23 cellular contexts compared by ENCODE assay signal in the genomic region with DNA sequence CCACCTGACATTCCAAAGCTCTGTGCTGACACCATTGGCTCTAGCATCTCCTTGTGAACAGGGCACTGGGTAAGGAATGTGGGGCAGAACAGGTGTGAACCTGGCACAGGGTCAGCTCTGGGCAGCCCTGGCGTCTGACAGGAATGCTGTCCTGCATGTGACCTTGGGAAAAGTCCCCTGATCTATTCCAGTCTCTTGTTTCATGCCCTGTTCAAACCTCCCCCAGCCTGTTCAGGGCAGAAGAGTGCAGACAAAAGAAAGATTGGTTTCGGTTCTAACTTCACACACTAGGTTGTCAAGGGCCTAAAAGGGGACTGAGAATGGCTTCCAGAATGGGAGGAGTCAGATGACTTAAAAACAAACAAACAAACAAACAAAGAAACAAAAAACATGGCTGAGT. TPM values are rescaled to one million over a fixed set of nuclear protein-coding genes. Genes with fewer than 3 reads are reported as not detected.
DNase-seq lines count a peak whose midpoint lies in the region; ATAC-seq, FAIRE-seq and TF ChIP-seq lines count a peak whose summit lies in the region.
"Had no signal": no experiment of that assay in that cellular context is flagged by ENCODE, and none has a peak within 500 bp of the region (broad histone marks: within the 10 kb centered on the region; RNA-seq: fewer than 3 reads in every experiment).

No MANE protein-coding gene starts in this region.

- no peak overlapping the region for H3K4me3 ChIP-seq in lower lobe of right lung
- H3K4me3 ChIP-seq in psoas muscle: no peak overlapping the region
- no peak overlapping the region for H3K4me3 ChIP-seq in CD4-positive, alpha-beta memory T cell (ENCODE audit: low read length in 2 of 2)
- no peak overlapping the region for H3K4me3 ChIP-seq in kidney (ENCODE audit: low read length in 2 of 2)
- H3K4me3 ChIP-seq: K562, PC-9 had no signal

- H3K27me3 Mint-ChIP-seq in CD4-positive, alpha-beta memory T cell: peaks cover 5 to 7% of the 10 kb centered on the region in 2 donors
- H3K27me3 Mint-ChIP-seq in activated CD4-positive, alpha-beta T cell treated with anti-CD3 and anti-CD28 coated beads for 36 hours: no peaks in the 10 kb centered on the region

- no peaks in the 10 kb centered on the region for H3K9me3 Mint-ChIP-seq in CD4-positive, alpha-beta memory T cell
- no peaks in the 10 kb centered on the region for H3K9me3 Mint-ChIP-seq in activated CD4-positive, alpha-beta T cell treated with anti-CD3 and anti-CD28 coated beads for 36 hours (ENCODE audit: low read depth)

- H3K27ac ChIP-seq in lower lobe of right lung: no peak overlapping the region
- peak overlapping the region; percentile 69 for H3K27ac ChIP-seq in psoas muscle
- H3K27ac ChIP-seq in CD4-positive, alpha-beta memory T cell (ENCODE audit: low read depth, low read length): no peak overlapping the region
- H3K27ac ChIP-seq in kidney (ENCODE audit: low read depth in 2 of 2, low read length in 2 of 2): no peak overlapping the region
- H3K27ac ChIP-seq: PC-9, RWPE1 had no signal

- H3K36me3 ChIP-seq in lower lobe of right lung (no peaks in the 10 kb centered on the region), psoas muscle (ENCODE audit: insufficient read depth in 1 of 2, low read depth in 1 of 2) (peaks cover 0 to 100% of the 10 kb centered on the region in 2 donors), kidney (ENCODE audit: control insufficient read depth in 1 of 2, insufficient read depth in 2 of 2, low read length in 2 of 2) (no peaks in the 10 kb centered on the region)
- no peaks in the 10 kb centered on the region for H3K36me3 ChIP-seq in CD4-positive, alpha-beta memory T cell (ENCODE audit: insufficient read depth, low read length)

- POLR2A ChIA-PET in CD4-positive, alpha-beta memory T cell (lab: Charles Lee; ENCODE audit: partially characterized antibody): no interaction called here
- POLR2A ChIA-PET in activated CD4-positive, alpha-beta T cell treated with anti-CD3 and anti-CD28 coated beads for 36 hours (lab: Charles Lee): no interaction called here

- TF ChIP-seq CTCF in lower lobe of right lung (IDR thresholded peaks at IDR 0.05) (no peak), psoas muscle (IDR thresholded peaks at IDR 0.05) (no peak), kidney (IDR thresholded peaks at IDR 0.05; ENCODE audit: borderline replicate concordance, extremely low read depth, insufficient read depth) (no peak)

- intact Hi-C loops in lower lobe of right lung (cut with DNase I): no loop called here
- intact Hi-C loops in psoas muscle (cut with DNase I): no loop called here
- intact Hi-C loops in CD4-positive, alpha-beta memory T cell (cut with micrococcal nuclease): no loop called here
- intact Hi-C loops in activated CD4-positive, alpha-beta T cell treated with anti-CD3 and anti-CD28 coated beads for 36 hours (cut with DNase I, micrococcal nuclease): no loop called here
- intact Hi-C loops in kidney (cut with DNase I): no loop called here

- DNase-seq in NCI-H2196 (lab: John Stamatoyannopoulos, UW; ENCODE audit: unreplicated experiment) (peak; percentile 26), NCI-H2196 treated with DMSO at 0.1 percent for 48 hours (lab: John Stamatoyannopoulos, UW; ENCODE audit: unreplicated experiment) (no peak), lower lobe of right lung (no peak), psoas muscle (no peak), erythroblast (lab: John Stamatoyannopoulos, UW) (no peak), kidney (no peak)
- DNase-seq in CD4-positive, alpha-beta memory T cell: no peak
- DNase-seq in activated CD4-positive, alpha-beta T cell treated with anti-CD3 and anti-CD28 coated beads for 36 hours: no peak
- DNase-seq: 8988T, COR-L47, DMS 273 treated with DMSO at 0.1 percent for 48 hours, DND-41, GOT3, NCI-H1694, NCI-H345, NCI-H524 treated with DMSO at 0.1 percent for 48 hours, SIG-M5 had no signal

- H3K9me3 ChIP-seq in lower lobe of right lung (no peaks in the 10 kb centered on the region), psoas muscle (no peaks in the 10 kb centered on the region), kidney (ENCODE audit: control insufficient read depth in 1 of 2, low read length in 2 of 2) (no peaks in the 10 kb centered on the region)
- no peaks in the 10 kb centered on the region for H3K9me3 ChIP-seq in CD4-positive, alpha-beta memory T cell (ENCODE audit: control insufficient read depth in 1 of 2, low read length in 2 of 2)

- no peak overlapping the region for H3K9ac ChIP-seq in kidney (ENCODE audit: low read length in 2 of 2)

- H3K27me3 ChIP-seq in lower lobe of right lung (ENCODE audit: low read depth) (peaks cover 3% of the 10 kb centered on the region), psoas muscle (ENCODE audit: insufficient read depth in 3 of 3, low read length in 2 of 3) (no peaks in the 10 kb centered on the region)
- H3K27me3 ChIP-seq in CD4-positive, alpha-beta memory T cell (ENCODE audit: insufficient read depth, low read length): no peaks in the 10 kb centered on the region

- no peak overlapping the region for H3K4me3 Mint-ChIP-seq in CD4-positive, alpha-beta memory T cell
- no peak overlapping the region for H3K4me3 Mint-ChIP-seq in activated CD4-positive, alpha-beta T cell treated with anti-CD3 and anti-CD28 coated beads for 36 hours

- H3K4me1 ChIP-seq in lower lobe of right lung (no peaks in the 10 kb centered on the region), psoas muscle (peaks cover 18% of the 10 kb centered on the region), kidney (ENCODE audit: control insufficient read depth in 1 of 2, insufficient read depth in 1 of 2, low read depth in 1 of 2, low read length in 2 of 2) (no peaks in the 10 kb centered on the region)
- H3K4me1 ChIP-seq in CD4-positive, alpha-beta memory T cell (ENCODE audit: insufficient read depth, low read length): no peaks in the 10 kb centered on the region

- TF ChIP-seq POLR2A in erythroblast (IDR thresholded peaks at IDR 0.05; ENCODE audit: low read length): no peak

- peak; percentile 72 to 77 for ATAC-seq in lower lobe of right lung
- ATAC-seq in psoas muscle: peak; percentile 47 to 76 (median 66)
- no peak for ATAC-seq in activated CD4-positive, alpha-beta T cell treated with anti-CD3 and anti-CD28 coated beads for 36 hours
- ATAC-seq: K562 had no signal

- H3K27ac Mint-ChIP-seq in CD4-positive, alpha-beta memory T cell: no peak overlapping the region
- no peak overlapping the region for H3K27ac Mint-ChIP-seq in activated CD4-positive, alpha-beta T cell treated with anti-CD3 and anti-CD28 coated beads for 36 hours

- CTCF ChIA-PET in CD4-positive, alpha-beta memory T cell (lab: Charles Lee; ENCODE audit: partially characterized antibody): no interaction called here
- CTCF ChIA-PET in activated CD4-positive, alpha-beta T cell treated with anti-CD3 and anti-CD28 coated beads for 36 hours (lab: Charles Lee): interaction anchor here (0.6 to 1.7 kb wide), 3 partner anchors 9 to 25 kb away, joined by 3 to 5 read pairs (median 3); no protein-coding TSS in a partner anchor

- H3K36me3 Mint-ChIP-seq in CD4-positive, alpha-beta memory T cell: no peaks in the 10 kb centered on the region
- no peaks in the 10 kb centered on the region for H3K36me3 Mint-ChIP-seq in activated CD4-positive, alpha-beta T cell treated with anti-CD3 and anti-CD28 coated beads for 36 hours (ENCODE audit: low read depth)

- 25 to 37% (median 27%) methylated on average over 2 of the region's 2 CpGs for WGBS in psoas muscle, 3 donors

- FAIRE-seq in kidney (lab: Jason Lieb, UNC): no peak
- FAIRE-seq: G401.6, GM12891, K562 had no signal

- H3K4me1 Mint-ChIP-seq in CD4-positive, alpha-beta memory T cell: no peaks in the 10 kb centered on the region
- H3K4me1 Mint-ChIP-seq in activated CD4-positive, alpha-beta T cell treated with anti-CD3 and anti-CD28 coated beads for 36 hours: no peaks in the 10 kb centered on the region

RNA-seq across cellular contexts. Expression of a gene that starts 27.6 kb away (rescaled TPM):
- total RNA-seq in lower lobe of right lung (79.8 TPM), psoas muscle (100 to 1,000 TPM; 190 to 319 (median 208) TPM), kidney (92.0 TPM)
- polyA plus RNA-seq in psoas muscle (100 to 1,000 TPM; 266 to 452 (median 280) TPM), kidney (ENCODE audit: insufficient read depth, low read depth, low replicate concordance) (313 TPM)
- total RNA-seq in CD4-positive, alpha-beta memory T cell: 10 to 100 TPM; 57.0 to 66.4 TPM
- polyA plus RNA-seq in CD4-positive, alpha-beta memory T cell: 100 to 1,000 TPM; 152 to 219 TPM
- total RNA-seq in activated CD4-positive, alpha-beta T cell treated with anti-CD3 and anti-CD28 coated beads for 36 hours: 100 to 1,000 TPM; 132 to 149 TPM

RNA-seq across cellular contexts. Expression of a gene that starts 37.8 kb away (rescaled TPM):
- total RNA-seq in lower lobe of right lung (18.4 TPM), psoas muscle (100 to 1,000 TPM; 198 to 956 (median 431) TPM), kidney (6.0 TPM)
- polyA plus RNA-seq in psoas muscle (100 to 1,000 TPM in 1 of 3 donors, 10 to 100 TPM in 2; 58.1 to 101 (median 58.3) TPM), kidney (ENCODE audit: insufficient read depth, low read depth, low replicate concordance) (11.7 TPM)
- total RNA-seq in CD4-positive, alpha-beta memory T cell: under 1 TPM in 1 of 2 experiments, not detected in 1; 0.14 TPM
- not detected for polyA plus RNA-seq in CD4-positive, alpha-beta memory T cell
- under 1 TPM in 1 of 2 experiments, not detected in 1; 0.05 TPM for total RNA-seq in activated CD4-positive, alpha-beta T cell treated with anti-CD3 and anti-CD28 coated beads for 36 hours
- polyA plus RNA-seq: AG04450 had no signal

Comparison
In these comparisons a context has a peak if more than half of its experiments do, and no peak if none do; other contexts are left out.
1. RNA of a gene that starts 37.8 kb away (total RNA-seq): 198 to 956 TPM in psoas muscle; 18.4 TPM in lower lobe of right lung (single experiment), 6.0 TPM in kidney (single experiment), 0.14 TPM in CD4-positive, alpha-beta memory T cell and 0.05 TPM in activated CD4-positive, alpha-beta T cell treated with anti-CD3 and anti-CD28 coated beads for 36 hours; every median in the first group is over 10 times any median in the second.